1 cellular context compared by ENCODE assay signal in genomic region chr6:149840345-149841075, GRCh38.
TF ChIP-seq lines count a peak whose summit lies in the region.

No MANE protein-coding gene starts in this region.

TF ChIP-seq in HepG2, 621 proteins besides CTCF, POLR2A, EP300 and RAD21 (continued from another document):
- TF ChIP-seq GRHL1 (CRISPR knock-in tag; conservative IDR thresholded peaks at IDR 0.05) (no peak), RXRB (CRISPR knock-in tag; IDR thresholded peaks at IDR 0.05; ENCODE audit: borderline replicate concordance) (peak; percentile 47; the same call in 1 of the 2 replicates), BRCA1 (CRISPR knock-in tag; IDR thresholded peaks at IDR 0.05) (no peak), ARNT2 (CRISPR knock-in tag; IDR thresholded peaks at IDR 0.05; ENCODE audit: low read depth) (peak; percentile 20; the same call in 1 of the 2 replicates), RCOR2 (CRISPR knock-in tag; IDR thresholded peaks at IDR 0.05) (no peak), PPARG (CRISPR knock-in tag; conservative IDR thresholded peaks at IDR 0.05) (0 out of 2 replicates have a peak, but pooled peaks have one; percentile 13), KLF16 (CRISPR knock-in tag; IDR thresholded peaks at IDR 0.05) (peak in 1 of 2 experiments; percentile 78; a peak in 2 of 4 replicates), NRL (CRISPR knock-in tag; IDR thresholded peaks at IDR 0.05; ENCODE audit: borderline replicate concordance) (peak; percentile 63; the same call in 1 of the 2 replicates), ZNF331 (CRISPR knock-in tag; IDR thresholded peaks at IDR 0.05) (peak; percentile 54; the same call in 1 of the 2 replicates), ZNF34 (CRISPR knock-in tag; IDR thresholded peaks at IDR 0.05; ENCODE audit: borderline replicate concordance) (no peak), ZMYM3 (CRISPR knock-in tag; IDR thresholded peaks at IDR 0.05) (no peak), ZSCAN30 (CRISPR knock-in tag; IDR thresholded peaks at IDR 0.05) (no peak), ZNF230 (CRISPR knock-in tag; IDR thresholded peaks at IDR 0.05) (peak; percentile 21; the same call in 1 of the 2 replicates), ZBTB8A (CRISPR knock-in tag; IDR thresholded peaks at IDR 0.05; ENCODE audit: borderline replicate concordance, low read depth) (no peak), ZNF263 (CRISPR knock-in tag; IDR thresholded peaks at IDR 0.05) (peak; percentile 56), MEIS1 (CRISPR knock-in tag; IDR thresholded peaks at IDR 0.05; ENCODE audit: borderline replicate concordance) (peak; percentile 66; the same call in 1 of the 2 replicates), FOXA3 (CRISPR knock-in tag; IDR thresholded peaks at IDR 0.05) (peak; percentile 55), KDM2A (CRISPR knock-in tag; IDR thresholded peaks at IDR 0.05; ENCODE audit: borderline replicate concordance, low read depth) (peak; percentile 90), ZNF280B (CRISPR knock-in tag; IDR thresholded peaks at IDR 0.05; ENCODE audit: borderline replicate concordance) (0 out of 2 replicates have a peak, but pooled peaks have one; percentile 34), ZNF674 (CRISPR knock-in tag; IDR thresholded peaks at IDR 0.05; ENCODE audit: low read depth) (no peak), HOXA3 (CRISPR knock-in tag; IDR thresholded peaks at IDR 0.05) (0 out of 2 replicates have a peak, but pooled peaks have one; percentile 21), ISL2 (CRISPR knock-in tag; IDR thresholded peaks at IDR 0.05) (peak; percentile 15; the same call in 1 of the 2 replicates), CENPT (CRISPR knock-in tag; IDR thresholded peaks at IDR 0.05; ENCODE audit: low read depth) (no peak), ZNF740 (CRISPR knock-in tag; IDR thresholded peaks at IDR 0.05) (no peak), ELF3 (CRISPR knock-in tag; IDR thresholded peaks at IDR 0.05) (peak; percentile 57; the same call in 1 of the 2 replicates), ZSCAN29 (CRISPR knock-in tag; conservative IDR thresholded peaks at IDR 0.05) (peak; percentile 63; the same call in 1 of the 2 replicates), ZNF143 (CRISPR knock-in tag; IDR thresholded peaks at IDR 0.05) (0 out of 2 replicates have a peak, but pooled peaks have one; percentile 37), BHLHE40 (IDR thresholded peaks at IDR 0.05; ENCODE audit: low read length) (peak; percentile 30; the same call in 1 of the 2 replicates), ELF1 (CRISPR knock-in tag; IDR thresholded peaks at IDR 0.05) (no peak), FOXO1 (CRISPR knock-in tag; IDR thresholded peaks at IDR 0.05) (0 out of 2 replicates have a peak, but pooled peaks have one; percentile 13), FLYWCH1 (CRISPR knock-in tag; IDR thresholded peaks at IDR 0.05) (no peak), SMAD9 (CRISPR knock-in tag; IDR thresholded peaks at IDR 0.05) (0 out of 2 replicates have a peak, but pooled peaks have one; percentile 34), AKAP8 (CRISPR knock-in tag; IDR thresholded peaks at IDR 0.05) (no peak), MYC (CRISPR knock-in tag; IDR thresholded peaks at IDR 0.05; ENCODE audit: borderline replicate concordance) (no peak), NPAS2 (CRISPR knock-in tag; IDR thresholded peaks at IDR 0.05; ENCODE audit: borderline replicate concordance) (no peak), CBX5 (CRISPR knock-in tag; IDR thresholded peaks at IDR 0.05; ENCODE audit: borderline replicate concordance) (peak; percentile 63; the same call in 1 of the 2 replicates), CEBPB (IDR thresholded peaks at IDR 0.05; ENCODE audit: borderline replicate concordance, low read depth, low read length) (no peak), ZNF644 (CRISPR knock-in tag; IDR thresholded peaks at IDR 0.05; ENCODE audit: low read depth) (peak; percentile 56; the same call in 1 of the 2 replicates), HDAC2 (CRISPR knock-in tag; IDR thresholded peaks at IDR 0.05) (peak; percentile 55; the same call in 1 of the 2 replicates), ZNF619 (CRISPR knock-in tag; IDR thresholded peaks at IDR 0.05) (peak; percentile 70; the same call in 1 of the 2 replicates), DMAP1 (CRISPR knock-in tag; IDR thresholded peaks at IDR 0.05) (no peak), MED8 (CRISPR knock-in tag; IDR thresholded peaks at IDR 0.05; ENCODE audit: insufficient replicate concordance) (no peak)
- TF ChIP-seq, protein P1, sequence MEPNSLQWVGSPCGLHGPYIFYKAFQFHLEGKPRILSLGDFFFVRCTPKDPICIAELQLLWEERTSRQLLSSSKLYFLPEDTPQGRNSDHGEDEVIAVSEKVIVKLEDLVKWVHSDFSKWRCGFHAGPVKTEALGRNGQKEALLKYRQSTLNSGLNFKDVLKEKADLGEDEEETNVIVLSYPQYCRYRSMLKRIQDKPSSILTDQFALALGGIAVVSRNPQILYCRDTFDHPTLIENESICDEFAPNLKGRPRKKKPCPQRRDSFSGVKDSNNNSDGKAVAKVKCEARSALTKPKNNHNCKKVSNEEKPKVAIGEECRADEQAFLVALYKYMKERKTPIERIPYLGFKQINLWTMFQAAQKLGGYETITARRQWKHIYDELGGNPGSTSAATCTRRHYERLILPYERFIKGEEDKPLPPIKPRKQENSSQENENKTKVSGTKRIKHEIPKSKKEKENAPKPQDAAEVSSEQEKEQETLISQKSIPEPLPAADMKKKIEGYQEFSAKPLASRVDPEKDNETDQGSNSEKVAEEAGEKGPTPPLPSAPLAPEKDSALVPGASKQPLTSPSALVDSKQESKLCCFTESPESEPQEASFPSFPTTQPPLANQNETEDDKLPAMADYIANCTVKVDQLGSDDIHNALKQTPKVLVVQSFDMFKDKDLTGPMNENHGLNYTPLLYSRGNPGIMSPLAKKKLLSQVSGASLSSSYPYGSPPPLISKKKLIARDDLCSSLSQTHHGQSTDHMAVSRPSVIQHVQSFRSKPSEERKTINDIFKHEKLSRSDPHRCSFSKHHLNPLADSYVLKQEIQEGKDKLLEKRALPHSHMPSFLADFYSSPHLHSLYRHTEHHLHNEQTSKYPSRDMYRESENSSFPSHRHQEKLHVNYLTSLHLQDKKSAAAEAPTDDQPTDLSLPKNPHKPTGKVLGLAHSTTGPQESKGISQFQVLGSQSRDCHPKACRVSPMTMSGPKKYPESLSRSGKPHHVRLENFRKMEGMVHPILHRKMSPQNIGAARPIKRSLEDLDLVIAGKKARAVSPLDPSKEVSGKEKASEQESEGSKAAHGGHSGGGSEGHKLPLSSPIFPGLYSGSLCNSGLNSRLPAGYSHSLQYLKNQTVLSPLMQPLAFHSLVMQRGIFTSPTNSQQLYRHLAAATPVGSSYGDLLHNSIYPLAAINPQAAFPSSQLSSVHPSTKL (CRISPR knock-in tag; IDR thresholded peaks at IDR 0.05) = no peak; the same call in 1 of the 2 replicates
- TF ChIP-seq, protein P2, sequence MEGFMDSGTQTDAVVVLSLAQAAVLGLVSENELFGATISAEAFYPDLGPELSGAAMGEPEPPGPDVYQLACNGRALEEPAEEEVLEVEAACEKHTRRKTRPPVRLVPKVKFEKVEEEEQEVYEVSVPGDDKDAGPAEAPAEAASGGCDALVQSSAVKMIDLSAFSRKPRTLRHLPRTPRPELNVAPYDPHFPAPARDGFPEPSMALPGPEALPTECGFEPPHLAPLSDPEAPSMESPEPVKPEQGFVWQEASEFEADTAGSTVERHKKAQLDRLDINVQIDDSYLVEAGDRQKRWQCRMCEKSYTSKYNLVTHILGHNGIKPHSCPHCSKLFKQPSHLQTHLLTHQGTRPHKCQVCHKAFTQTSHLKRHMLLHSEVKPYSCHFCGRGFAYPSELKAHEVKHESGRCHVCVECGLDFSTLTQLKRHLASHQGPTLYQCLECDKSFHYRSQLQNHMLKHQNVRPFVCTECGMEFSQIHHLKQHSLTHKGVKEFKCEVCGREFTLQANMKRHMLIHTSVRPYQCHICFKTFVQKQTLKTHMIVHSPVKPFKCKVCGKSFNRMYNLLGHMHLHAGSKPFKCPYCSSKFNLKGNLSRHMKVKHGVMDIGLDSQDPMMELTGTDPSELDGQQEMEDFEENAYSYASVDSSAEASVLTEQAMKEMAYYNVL (CRISPR knock-in tag; IDR thresholded peaks at IDR 0.05; ENCODE audit: borderline replicate concordance) = no peak
- TF ChIP-seq, protein P3, sequence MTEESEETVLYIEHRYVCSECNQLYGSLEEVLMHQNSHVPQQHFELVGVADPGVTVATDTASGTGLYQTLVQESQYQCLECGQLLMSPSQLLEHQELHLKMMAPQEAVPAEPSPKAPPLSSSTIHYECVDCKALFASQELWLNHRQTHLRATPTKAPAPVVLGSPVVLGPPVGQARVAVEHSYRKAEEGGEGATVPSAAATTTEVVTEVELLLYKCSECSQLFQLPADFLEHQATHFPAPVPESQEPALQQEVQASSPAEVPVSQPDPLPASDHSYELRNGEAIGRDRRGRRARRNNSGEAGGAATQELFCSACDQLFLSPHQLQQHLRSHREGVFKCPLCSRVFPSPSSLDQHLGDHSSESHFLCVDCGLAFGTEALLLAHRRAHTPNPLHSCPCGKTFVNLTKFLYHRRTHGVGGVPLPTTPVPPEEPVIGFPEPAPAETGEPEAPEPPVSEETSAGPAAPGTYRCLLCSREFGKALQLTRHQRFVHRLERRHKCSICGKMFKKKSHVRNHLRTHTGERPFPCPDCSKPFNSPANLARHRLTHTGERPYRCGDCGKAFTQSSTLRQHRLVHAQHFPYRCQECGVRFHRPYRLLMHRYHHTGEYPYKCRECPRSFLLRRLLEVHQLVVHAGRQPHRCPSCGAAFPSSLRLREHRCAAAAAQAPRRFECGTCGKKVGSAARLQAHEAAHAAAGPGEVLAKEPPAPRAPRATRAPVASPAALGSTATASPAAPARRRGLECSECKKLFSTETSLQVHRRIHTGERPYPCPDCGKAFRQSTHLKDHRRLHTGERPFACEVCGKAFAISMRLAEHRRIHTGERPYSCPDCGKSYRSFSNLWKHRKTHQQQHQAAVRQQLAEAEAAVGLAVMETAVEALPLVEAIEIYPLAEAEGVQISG (CRISPR knock-in tag; IDR thresholded peaks at IDR 0.05) = peak; percentile 43
- TF ChIP-seq, protein P4, sequence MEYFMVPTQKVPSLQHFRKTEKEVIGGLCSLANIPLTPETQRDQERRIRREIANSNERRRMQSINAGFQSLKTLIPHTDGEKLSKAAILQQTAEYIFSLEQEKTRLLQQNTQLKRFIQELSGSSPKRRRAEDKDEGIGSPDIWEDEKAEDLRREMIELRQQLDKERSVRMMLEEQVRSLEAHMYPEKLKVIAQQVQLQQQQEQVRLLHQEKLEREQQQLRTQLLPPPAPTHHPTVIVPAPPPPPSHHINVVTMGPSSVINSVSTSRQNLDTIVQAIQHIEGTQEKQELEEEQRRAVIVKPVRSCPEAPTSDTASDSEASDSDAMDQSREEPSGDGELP (IDR thresholded peaks at IDR 0.05; ENCODE audit: borderline replicate concordance, low read depth) = peak; percentile 44; the same call in 1 of the 2 replicates
- TF ChIP-seq, protein P5, sequence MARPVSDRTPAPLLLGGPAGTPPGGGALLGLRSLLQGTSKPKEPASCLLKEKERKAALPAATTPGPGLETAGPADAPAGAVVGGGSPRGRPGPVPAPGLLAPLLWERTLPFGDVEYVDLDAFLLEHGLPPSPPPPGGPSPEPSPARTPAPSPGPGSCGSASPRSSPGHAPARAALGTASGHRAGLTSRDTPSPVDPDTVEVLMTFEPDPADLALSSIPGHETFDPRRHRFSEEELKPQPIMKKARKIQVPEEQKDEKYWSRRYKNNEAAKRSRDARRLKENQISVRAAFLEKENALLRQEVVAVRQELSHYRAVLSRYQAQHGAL (CRISPR knock-in tag; IDR thresholded peaks at IDR 0.05; ENCODE audit: not compliant biosample characterization) = no peak
